Comparison of ENCODE assay signal across 8 cellular contexts in the genomic region with DNA sequence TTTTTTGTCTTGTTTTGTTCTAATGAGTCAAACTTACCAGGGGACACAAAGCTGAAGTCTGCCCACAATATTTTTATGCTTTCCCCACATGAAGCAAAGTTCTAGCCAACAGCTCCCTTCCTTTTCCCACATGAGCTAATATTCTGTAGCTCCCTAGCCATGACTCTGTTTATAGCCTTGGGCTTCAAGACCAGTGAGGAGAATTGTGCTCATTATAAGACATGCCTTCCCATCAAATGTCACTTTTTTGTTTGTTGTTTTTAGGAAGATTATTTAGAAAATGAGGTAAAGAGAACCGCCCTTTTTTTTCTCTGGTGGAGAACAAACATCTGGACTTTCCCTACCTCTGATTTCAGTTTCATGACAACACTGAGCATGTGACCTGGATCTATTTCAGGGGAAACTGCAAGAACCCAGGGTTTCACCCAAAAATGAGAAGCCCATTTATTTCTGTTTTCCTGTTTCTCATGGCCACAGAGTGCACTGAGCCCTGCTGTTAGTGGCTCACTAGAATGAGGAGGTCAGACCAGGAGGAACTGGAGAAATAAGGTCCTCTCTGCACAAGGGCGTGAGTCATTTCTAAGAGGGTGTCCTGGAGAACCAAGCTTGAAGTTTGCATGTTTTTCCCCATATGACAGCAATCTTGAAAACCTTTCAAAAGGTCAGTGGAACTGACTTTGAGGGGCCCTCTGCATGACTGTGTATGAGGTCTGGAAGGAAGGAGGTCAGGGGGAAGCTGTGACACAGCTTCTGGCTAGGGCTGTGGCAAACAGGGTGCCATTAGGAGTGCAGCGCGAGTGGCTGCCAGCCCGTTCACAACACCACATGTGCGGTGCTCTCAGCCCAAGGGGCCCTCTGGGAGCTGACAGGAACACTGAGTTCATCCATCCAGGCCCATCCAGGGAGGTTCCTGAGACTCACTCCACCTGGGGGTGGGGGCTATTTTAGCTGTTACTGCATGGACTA. TPM values are rescaled to one million over a fixed set of nuclear protein-coding genes. Genes with fewer than 3 reads are reported as not detected.
DNase-seq lines count a peak whose midpoint lies in the region; ATAC-seq, FAIRE-seq and TF ChIP-seq lines count a peak whose summit lies in the region.

No MANE protein-coding gene starts in this region.

- peaks cover 0 to 5% of the 10 kb centered on the region in 2 experiments for H3K36me3 ChIP-seq in mesenchymal stem cell (ENCODE audit: control insufficient read depth in 1 of 2, insufficient read depth in 2 of 2, low read depth in 1 of 2, low read length in 2 of 2)

- TF ChIP-seq CTCF in endothelial cell (IDR thresholded peaks at IDR 0.05; ENCODE audit: unreplicated experiment): no peak

- peak overlapping the region; percentile 71 for H3K9ac ChIP-seq in mesenchymal stem cell (ENCODE audit: low read length)

- peak overlapping the region in 1 of 2 experiments; percentile 33 for H3K18ac ChIP-seq in mesenchymal stem cell (ENCODE audit: low read depth in 1 of 2, low read length in 2 of 2)

- no peaks in the 10 kb centered on the region for H3K79me1 ChIP-seq in mesenchymal stem cell (replicated peaks; ENCODE audit: low read length, poor library complexity, severe bottlenecking)

- H3K14ac ChIP-seq in mesenchymal stem cell (ENCODE audit: low read length in 2 of 2): no peak overlapping the region

- H3K4me1 Mint-ChIP-seq in activated T-cell treated with anti-CD3 and anti-CD28 coated beads, Interleukin-2, amount 50 U/mL, for 72 hours (ENCODE audit: low read depth): peaks cover 32% of the 10 kb centered on the region
- H3K4me1 Mint-ChIP-seq in endothelial cell (ENCODE audit: unreplicated experiment): peaks cover 22% of the 10 kb centered on the region

- no peak overlapping the region for H2BK15ac ChIP-seq in mesenchymal stem cell (ENCODE audit: low read depth, poor library complexity, severe bottlenecking)

- H3K9me3 Mint-ChIP-seq in activated T-cell treated with anti-CD3 and anti-CD28 coated beads, Interleukin-2, amount 50 U/mL, for 72 hours: peaks cover 0 to 3% of the 10 kb centered on the region in 2 donors
- no peaks in the 10 kb centered on the region for H3K9me3 Mint-ChIP-seq in endothelial cell (ENCODE audit: unreplicated experiment)

- no peak overlapping the region for H2BK5ac ChIP-seq in mesenchymal stem cell (ENCODE audit: low read depth, low read length, poor library complexity, severe bottlenecking)

- peak overlapping the region in 1 of 2 experiments; percentile 71 for H2BK12ac ChIP-seq in mesenchymal stem cell (ENCODE audit: low read length in 2 of 2)

- H3K36me3 Mint-ChIP-seq in activated T-cell treated with anti-CD3 and anti-CD28 coated beads, Interleukin-2, amount 50 U/mL, for 72 hours (ENCODE audit: insufficient read depth in 2 of 2): peaks cover 2 to 8% of the 10 kb centered on the region in 2 donors
- no peaks in the 10 kb centered on the region for H3K36me3 Mint-ChIP-seq in endothelial cell (ENCODE audit: low read depth, unreplicated experiment)

- H3K27me3 ChIP-seq in mesenchymal stem cell (ENCODE audit: control insufficient read depth in 1 of 2, insufficient read depth in 1 of 2, low read length in 2 of 2): peaks cover 0 to 11% of the 10 kb centered on the region in 2 experiments

- no peaks in the 10 kb centered on the region for H3K9me3 ChIP-seq in mesenchymal stem cell (ENCODE audit: control insufficient read depth, low read length)

- no peak overlapping the region for H3K4ac ChIP-seq in mesenchymal stem cell (ENCODE audit: low read depth in 1 of 2, low read length in 2 of 2)

- peak; percentile 100 for FAIRE-seq in GM19239 (lab: Jason Lieb, UNC)

- H4K91ac ChIP-seq in mesenchymal stem cell (ENCODE audit: low read length): peak overlapping the region; percentile 27

- peak; percentile 85 for DNase-seq in CD1c-positive myeloid dendritic cell (ENCODE audit: extremely low spot score)
- DNase-seq in GM19239 (ENCODE audit: insufficient read length, low spot score): peak; percentile 6
- DNase-seq in activated T-cell treated with anti-CD3 and anti-CD28 coated beads, Interleukin-2, amount 50 U/mL, for 72 hours: peak; percentile 37 to 52
- peak; percentile 85 for DNase-seq in mesenchymal stem cell
- no peak for DNase-seq in middle frontal gyrus (ENCODE audit: extremely low spot score, low spot score)
- no peak for DNase-seq in endothelial cell (ENCODE audit: low spot score)
- no peak for DNase-seq in 8988T

- H3K27ac ChIP-seq in mesenchymal stem cell (ENCODE audit: low read length, poor library complexity, severe bottlenecking): no peak overlapping the region

- no peak overlapping the region for H3K23ac ChIP-seq in mesenchymal stem cell (ENCODE audit: low read length in 2 of 2)

- no peak overlapping the region for H2AFZ ChIP-seq in mesenchymal stem cell (ENCODE audit: low read depth, low read length)

- peaks cover 22% of the 10 kb centered on the region for H3K27me3 Mint-ChIP-seq in activated T-cell treated with anti-CD3 and anti-CD28 coated beads, Interleukin-2, amount 50 U/mL, for 72 hours (ENCODE audit: low read depth)
- H3K27me3 Mint-ChIP-seq in endothelial cell (ENCODE audit: unreplicated experiment): peaks cover 3% of the 10 kb centered on the region

- H2BK120ac ChIP-seq in mesenchymal stem cell (ENCODE audit: low read depth, low read length): no peak overlapping the region

- peak overlapping the region; percentile 85 for H3K27ac Mint-ChIP-seq in activated T-cell treated with anti-CD3 and anti-CD28 coated beads, Interleukin-2, amount 50 U/mL, for 72 hours
- no peak overlapping the region for H3K27ac Mint-ChIP-seq in endothelial cell (ENCODE audit: unreplicated experiment)

- peak overlapping the region; percentile 63 to 88 for H3K4me3 Mint-ChIP-seq in activated T-cell treated with anti-CD3 and anti-CD28 coated beads, Interleukin-2, amount 50 U/mL, for 72 hours
- no peak overlapping the region for H3K4me3 Mint-ChIP-seq in endothelial cell (ENCODE audit: unreplicated experiment)

- peak; percentile 86 for ATAC-seq in HG03135 (IDR thresholded peaks at IDR 0.05; ENCODE audit: unreplicated experiment)
- peak; percentile 88 for ATAC-seq in activated T-cell treated with anti-CD3 and anti-CD28 coated beads, Interleukin-2, amount 50 U/mL, for 72 hours (replicated peaks in 1 of 2)

- H3K4me1 ChIP-seq in mesenchymal stem cell (ENCODE audit: control insufficient read depth, insufficient read depth, low read depth, low read length): peaks cover 4% of the 10 kb centered on the region

- no peak overlapping the region for H4K8ac ChIP-seq in mesenchymal stem cell (ENCODE audit: low read length)

- peak overlapping the region in 1 of 2 experiments; percentile 29 for H3K4me3 ChIP-seq in mesenchymal stem cell (ENCODE audit: insufficient read depth in 1 of 2, low read depth in 1 of 2, low read length in 2 of 2)

- no peak overlapping the region for H3K4me2 ChIP-seq in mesenchymal stem cell (ENCODE audit: low read length, poor library complexity, severe bottlenecking)

- no peak overlapping the region for H2AK5ac ChIP-seq in mesenchymal stem cell (ENCODE audit: low read length, severe bottlenecking)

- WGBS in mesenchymal stem cell: 23% methylated on average over 6 of the region's 6 CpGs

RNA-seq across cellular contexts. Expression of gene CHST7, which starts 55.1 kb away (rescaled TPM):
- 1 to 10 TPM; 3.5 to 6.7 TPM for total RNA-seq in activated T-cell treated with anti-CD3 and anti-CD28 coated beads, Interleukin-2, amount 50 U/mL, for 72 hours
- 3.1 TPM for polyA plus RNA-seq in mesenchymal stem cell (2013, experiment 1 of 2)
- 3.4 TPM for polyA plus RNA-seq in mesenchymal stem cell (2013, experiment 2 of 2)
- total RNA-seq in endothelial cell (ENCODE audit: unreplicated experiment): 54.6 TPM

Comparison
In these comparisons a context has a peak if more than half of its experiments do, and no peak if none do; other contexts are left out.
1. DNase-seq: peak in CD1c-positive myeloid dendritic cell (single experiment), GM19239 (single experiment), activated T-cell treated with anti-CD3 and anti-CD28 coated beads, Interleukin-2, amount 50 U/mL, for 72 hours (2 of 2) and mesenchymal stem cell (single experiment); none in middle frontal gyrus (single experiment), endothelial cell (single experiment) and 8988T (single experiment).